ENCODE assay signal across 1 cellular context in genomic region chr7:462173-463103, GRCh38.
TF ChIP-seq lines count a peak whose summit lies in the region.

No MANE protein-coding gene starts in this region.

TF ChIP-seq in HepG2, 621 proteins besides CTCF, POLR2A, EP300 and RAD21:
- TF ChIP-seq ZNF629 (CRISPR knock-in tag; conservative IDR thresholded peaks at IDR 0.05) (peak; percentile 48; the same call in 1 of the 2 replicates), ZNF274 (CRISPR knock-in tag; IDR thresholded peaks at IDR 0.05) (0 out of 2 replicates have a peak, but pooled peaks have one; percentile 3), ZFAT (CRISPR knock-in tag; conservative IDR thresholded peaks at IDR 0.05) (no peak)
- TF ChIP-seq, protein P1, sequence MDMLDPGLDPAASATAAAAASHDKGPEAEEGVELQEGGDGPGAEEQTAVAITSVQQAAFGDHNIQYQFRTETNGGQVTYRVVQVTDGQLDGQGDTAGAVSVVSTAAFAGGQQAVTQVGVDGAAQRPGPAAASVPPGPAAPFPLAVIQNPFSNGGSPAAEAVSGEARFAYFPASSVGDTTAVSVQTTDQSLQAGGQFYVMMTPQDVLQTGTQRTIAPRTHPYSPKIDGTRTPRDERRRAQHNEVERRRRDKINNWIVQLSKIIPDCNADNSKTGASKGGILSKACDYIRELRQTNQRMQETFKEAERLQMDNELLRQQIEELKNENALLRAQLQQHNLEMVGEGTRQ (IDR thresholded peaks at IDR 0.05; ENCODE audit: low read depth, low read length): no peak
- TF ChIP-seq, protein P1 (CRISPR knock-in tag; IDR thresholded peaks at IDR 0.05; ENCODE audit: borderline replicate concordance): no peak
